ENCODE assay signal across 14 cellular contexts in the genomic region with DNA sequence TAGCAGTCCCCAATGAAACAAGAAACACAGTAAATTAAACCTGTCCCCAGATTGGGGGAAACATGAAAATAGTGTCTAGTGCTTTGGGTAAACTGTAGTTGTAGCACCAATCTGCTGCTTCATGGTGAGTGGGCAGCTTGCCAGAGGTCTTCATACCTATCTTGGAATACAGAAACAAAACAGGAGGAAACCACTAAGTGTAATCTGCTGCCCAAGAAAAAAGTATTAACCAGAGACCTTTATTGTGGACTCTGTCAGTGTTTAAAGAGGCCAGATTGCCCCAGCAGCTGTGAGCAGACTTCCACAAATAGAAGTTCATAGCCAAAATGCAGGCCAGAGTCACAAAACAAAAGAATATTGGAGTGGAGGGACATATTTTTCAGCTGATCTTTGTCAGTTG. TPM values are rescaled to one million over a fixed set of nuclear protein-coding genes. Genes with fewer than 3 reads are reported as not detected.
DNase-seq lines count a peak whose midpoint lies in the region; ATAC-seq and TF ChIP-seq lines count a peak whose summit lies in the region.
"Had no signal": no experiment of that assay in that cellular context is flagged by ENCODE, and none has a peak within 500 bp of the region (broad histone marks: within the 10 kb centered on the region; RNA-seq: fewer than 3 reads in every experiment).

No MANE protein-coding gene starts in this region.

- H3K27ac ChIP-seq in mesenchymal stem cell (ENCODE audit: low read length, poor library complexity, severe bottlenecking): peak overlapping the region; percentile 43
- H3K27ac ChIP-seq: pancreas had no signal

- H3K4me2 ChIP-seq in mesenchymal stem cell (ENCODE audit: low read length, poor library complexity, severe bottlenecking): no peak overlapping the region

- H3K36me3 ChIP-seq in BE2C (peaks cover 52% of the 10 kb centered on the region), mesenchymal stem cell (ENCODE audit: control insufficient read depth in 1 of 2, insufficient read depth in 2 of 2, low read depth in 1 of 2, low read length in 2 of 2) (peaks cover 20 to 61% of the 10 kb centered on the region in 2 experiments)

- no peak overlapping the region for H2BK15ac ChIP-seq in mesenchymal stem cell (ENCODE audit: low read depth, poor library complexity, severe bottlenecking)

- peak overlapping the region; percentile 99 for H3K9ac ChIP-seq in mesenchymal stem cell (ENCODE audit: low read length)

- DNase-seq in BE2C: peak; percentile 41
- peak; percentile 49 for DNase-seq in CMK (ENCODE audit: low read depth)
- no peak for DNase-seq in mesenchymal stem cell
- DNase-seq in G401 (ENCODE audit: low spot score): no peak
- DNase-seq in T-helper 2 cell: no peak
- no peak for DNase-seq in MV-4-11 (lab: John Stamatoyannopoulos, UW)
- DNase-seq: Caco-2; NCI-H1436; NCI-H524 treated with DMSO at 0.1 percent for 48 hours; pancreas; stimulated activated naive B cell treated with anti-CD40 and anti-IgM and Interleukin-4, amounts not matched to agents 10 μg/mL and 1 μg/mL and 100 μg/mL, for 72 hours had no signal

- H3K9me3 ChIP-seq in BE2C (no peaks in the 10 kb centered on the region), mesenchymal stem cell (ENCODE audit: control insufficient read depth, low read length) (no peaks in the 10 kb centered on the region)
- H3K9me3 ChIP-seq: Caco-2, pancreas had no signal

- in situ Hi-C loops in G401 (cut with HindIII; ENCODE audit: low sequenced_read_pairs): no loop called here

- H3K9me3 Mint-ChIP-seq in activated T-helper 17 cell treated with anti-CD3 and anti-CD28 coated beads, Interleukin-2, amount 50 U/mL, for 72 hours: no peaks in the 10 kb centered on the region
- H3K9me3 Mint-ChIP-seq: activated naive CD4-positive, alpha-beta T cell treated with anti-CD3 and anti-CD28 coated beads, Interleukin-2, amount 50 U/mL, for 72 hours; stimulated activated naive B cell treated with anti-CD40 and anti-IgM and Interleukin-4, amounts not matched to agents 10 μg/mL and 1 μg/mL and 100 μg/mL, for 72 hours had no signal

- no peaks in the 10 kb centered on the region for H3K27me3 ChIP-seq in BE2C
- no peaks in the 10 kb centered on the region for H3K27me3 ChIP-seq in mesenchymal stem cell (ENCODE audit: control insufficient read depth in 1 of 2, insufficient read depth in 1 of 2, low read length in 2 of 2)
- H3K27me3 ChIP-seq: pancreas had no signal

- H2AFZ ChIP-seq in mesenchymal stem cell (ENCODE audit: low read depth, low read length): no peak overlapping the region

- no peak overlapping the region for H3K23ac ChIP-seq in mesenchymal stem cell (ENCODE audit: low read length in 2 of 2)

- no peak for ATAC-seq in activated T-helper 17 cell treated with anti-CD3 and anti-CD28 coated beads, Interleukin-2, amount 50 U/mL, for 72 hours (replicated peaks)
- ATAC-seq: activated naive CD4-positive, alpha-beta T cell treated with anti-CD3 and anti-CD28 coated beads, Interleukin-2, amount 50 U/mL, for 72 hours; pancreas; stimulated activated naive B cell treated with anti-CD40 and anti-IgM and Interleukin-4, amounts not matched to agents 10 μg/mL and 1 μg/mL and 100 μg/mL, for 72 hours had no signal

- H3K4me1 ChIP-seq in BE2C: peaks cover 41% of the 10 kb centered on the region
- peaks cover 21% of the 10 kb centered on the region for H3K4me1 ChIP-seq in mesenchymal stem cell (ENCODE audit: control insufficient read depth, insufficient read depth, low read depth, low read length)

- no peak overlapping the region for H4K91ac ChIP-seq in mesenchymal stem cell (ENCODE audit: low read length)

- H3K18ac ChIP-seq in mesenchymal stem cell (ENCODE audit: low read depth in 1 of 2, low read length in 2 of 2): no peak overlapping the region

- no peak overlapping the region for H4K8ac ChIP-seq in mesenchymal stem cell (ENCODE audit: low read length)

- no peak for TF ChIP-seq CTCF in BE2C (IDR thresholded peaks at IDR 0.05; ENCODE audit: low read depth, low read length)

- H3K4me3 ChIP-seq in BE2C (ENCODE audit: low read depth, low read length) (no peak overlapping the region), mesenchymal stem cell (ENCODE audit: insufficient read depth in 1 of 2, low read depth in 1 of 2, low read length in 2 of 2) (no peak overlapping the region)
- H3K4me3 ChIP-seq: pancreas had no signal

- no peak overlapping the region for H3K4ac ChIP-seq in mesenchymal stem cell (ENCODE audit: low read depth in 1 of 2, low read length in 2 of 2)

- H2BK120ac ChIP-seq in mesenchymal stem cell (ENCODE audit: low read depth, low read length): peak overlapping the region; percentile 42

- H2AK5ac ChIP-seq in mesenchymal stem cell (ENCODE audit: low read length, severe bottlenecking): peak overlapping the region; percentile 98

- peak overlapping the region; percentile 90 for H3K27ac Mint-ChIP-seq in activated T-helper 17 cell treated with anti-CD3 and anti-CD28 coated beads, Interleukin-2, amount 50 U/mL, for 72 hours
- H3K27ac Mint-ChIP-seq: stimulated activated naive B cell treated with anti-CD40 and anti-IgM and Interleukin-4, amounts not matched to agents 10 μg/mL and 1 μg/mL and 100 μg/mL, for 72 hours had no signal

- H2BK5ac ChIP-seq in mesenchymal stem cell (ENCODE audit: low read depth, low read length, poor library complexity, severe bottlenecking): no peak overlapping the region

- H3K4me3 Mint-ChIP-seq in activated T-helper 17 cell treated with anti-CD3 and anti-CD28 coated beads, Interleukin-2, amount 50 U/mL, for 72 hours: no peak overlapping the region

- H3K4me1 Mint-ChIP-seq in activated T-helper 17 cell treated with anti-CD3 and anti-CD28 coated beads, Interleukin-2, amount 50 U/mL, for 72 hours: peaks cover 41% of the 10 kb centered on the region

- peaks cover 9% of the 10 kb centered on the region for H3K79me1 ChIP-seq in mesenchymal stem cell (replicated peaks; ENCODE audit: low read length, poor library complexity, severe bottlenecking)

- H3K27me3 Mint-ChIP-seq in activated T-helper 17 cell treated with anti-CD3 and anti-CD28 coated beads, Interleukin-2, amount 50 U/mL, for 72 hours: no peaks in the 10 kb centered on the region
- H3K27me3 Mint-ChIP-seq: stimulated activated naive B cell treated with anti-CD40 and anti-IgM and Interleukin-4, amounts not matched to agents 10 μg/mL and 1 μg/mL and 100 μg/mL, for 72 hours had no signal

- H2BK12ac ChIP-seq in mesenchymal stem cell (ENCODE audit: low read length in 2 of 2): no peak overlapping the region

- no peak overlapping the region for H3K14ac ChIP-seq in mesenchymal stem cell (ENCODE audit: low read length in 2 of 2)

- H3K36me3 Mint-ChIP-seq in activated T-helper 17 cell treated with anti-CD3 and anti-CD28 coated beads, Interleukin-2, amount 50 U/mL, for 72 hours (ENCODE audit: low read depth): peaks cover 87% of the 10 kb centered on the region

RNA-seq across cellular contexts. Expression of gene ISCU, which starts 2.3 kb away (rescaled TPM):
- polyA plus RNA-seq in BE2C (2012; ENCODE audit: insufficient read depth, insufficient read length, low read depth): 185 TPM
- 10 to 100 TPM; 93.3 to 98.7 TPM for total RNA-seq in activated T-helper 17 cell treated with anti-CD3 and anti-CD28 coated beads, Interleukin-2, amount 50 U/mL, for 72 hours
- 128 TPM for polyA plus RNA-seq in mesenchymal stem cell (2013, experiment 1 of 2)
- 129 TPM for polyA plus RNA-seq in mesenchymal stem cell (2013, experiment 2 of 2)
- total RNA-seq in G401 (2014; rRNA removed; shearing (Covaris generic)): 157 and 159 TPM in 2 replicates

RNA-seq across cellular contexts. Expression of gene SART3, which starts 3.8 kb away (rescaled TPM):
- polyA plus RNA-seq in BE2C (2012; ENCODE audit: insufficient read depth, insufficient read length, low read depth): 117 TPM
- 10 to 100 TPM; 85.0 to 98.6 TPM for total RNA-seq in activated T-helper 17 cell treated with anti-CD3 and anti-CD28 coated beads, Interleukin-2, amount 50 U/mL, for 72 hours
- polyA plus RNA-seq in mesenchymal stem cell (2013, experiment 1 of 2): 15.8 TPM
- polyA plus RNA-seq in mesenchymal stem cell (2013, experiment 2 of 2): 15.4 TPM
- total RNA-seq in G401 (2014; rRNA removed; shearing (Covaris generic)): 61.3 and 72.8 TPM in 2 replicates

RNA-seq across cellular contexts. Expression of gene TMEM119, which starts 33.2 kb away (rescaled TPM):
- 10.9 TPM for polyA plus RNA-seq in BE2C (2012; ENCODE audit: insufficient read depth, insufficient read length, low read depth)
- total RNA-seq in activated T-helper 17 cell treated with anti-CD3 and anti-CD28 coated beads, Interleukin-2, amount 50 U/mL, for 72 hours: under 1 TPM; 0.24 to 0.71 TPM
- 108 TPM for polyA plus RNA-seq in mesenchymal stem cell (2013, experiment 1 of 2)
- 109 TPM for polyA plus RNA-seq in mesenchymal stem cell (2013, experiment 2 of 2)
- total RNA-seq in G401 (2014; rRNA removed; shearing (Covaris generic)): 0.58 and 7.3 TPM in 2 replicates
- total RNA-seq: Caco-2, HT-29 had no signal

RNA-seq across cellular contexts. Expression of gene FICD, which starts 49.6 kb away (rescaled TPM):
- polyA plus RNA-seq in BE2C (2012; ENCODE audit: insufficient read depth, insufficient read length, low read depth): 3.9 TPM
- 1 to 10 TPM; 2.9 to 3.6 TPM for total RNA-seq in activated T-helper 17 cell treated with anti-CD3 and anti-CD28 coated beads, Interleukin-2, amount 50 U/mL, for 72 hours
- 6.0 TPM for polyA plus RNA-seq in mesenchymal stem cell (2013, experiment 1 of 2)
- polyA plus RNA-seq in mesenchymal stem cell (2013, experiment 2 of 2): 6.1 TPM
- total RNA-seq in G401 (2014; rRNA removed; shearing (Covaris generic)): 1.0 and 1.7 TPM in 2 replicates

Comparison
In these comparisons a context has a peak if more than half of its experiments do, and no peak if none do; other contexts are left out.
1. DNase-seq: peak in BE2C (single experiment) and CMK (single experiment); none in mesenchymal stem cell (single experiment), G401 (single experiment), T-helper 2 cell (0 of 5) and MV-4-11 (single experiment).